In genomic region chr9:92764988-92765936, GRCh38 we compare ENCODE assay signal across 8 cellular contexts. TPM values are rescaled to one million over a fixed set of nuclear protein-coding genes. Genes with fewer than 3 reads are reported as not detected.
DNase-seq lines count a peak whose midpoint lies in the region; TF ChIP-seq lines count a peak whose summit lies in the region.

No MANE protein-coding gene starts in this region.

- peak; percentile 91 for TF ChIP-seq CTCF in fibroblast of villous mesenchyme (IDR thresholded peaks at IDR 0.05; ENCODE audit: insufficient read depth, low read depth, low read length)
- peak; percentile 99 for TF ChIP-seq CTCF in neural crest cell (conservative IDR thresholded peaks at IDR 0.05)
- peak in 5 of 7 experiments; percentile 84 to 97 (median 90) for TF ChIP-seq CTCF in stomach (IDR thresholded peaks at IDR 0.05)

- peak overlapping the region; percentile 98 to 100 (median 100) for H3K27ac ChIP-seq in stomach

- DNase-seq in GM03348 (ENCODE audit: low spot score), result peak; percentile 97
- peak; percentile 96 to 98 for DNase-seq in HAP-1 (ENCODE audit: low spot score in 2 of 2)
- peak; percentile 98 for DNase-seq in M059J (ENCODE audit: low read depth)
- peak; percentile 99 for DNase-seq in activated gamma-delta T cell (lab: John Stamatoyannopoulos, UW)
- peak; percentile 97 for DNase-seq in fibroblast of villous mesenchyme (ENCODE audit: low read depth)
- peak; percentile 90 for DNase-seq in neural crest cell (ENCODE audit: low read depth, low spot score)
- peak; percentile 98 for DNase-seq in stomach

- H3K4me1 ChIP-seq in HAP-1 (peaks cover 13% of the 10 kb centered on the region), stomach (peaks cover 35 to 75% (median 44%) of the 10 kb centered on the region in 4 donors)

- TF ChIP-seq POLR2A in Raji (IDR thresholded peaks at IDR 0.05; ENCODE audit: insufficient read depth, low read depth, low read length) (peak; percentile 90), stomach (IDR thresholded peaks at IDR 0.05) (peak in 2 of 4 donors; percentile 38 to 81)

- H3K9me3 ChIP-seq in HAP-1 (no peaks in the 10 kb centered on the region), stomach (no peaks in the 10 kb centered on the region)

- H3K4me3 ChIP-seq in HAP-1, result peak overlapping the region; percentile 96
- peak overlapping the region; percentile 67 for H3K4me3 ChIP-seq in fibroblast of villous mesenchyme (ENCODE audit: low read depth, low read length)
- peak overlapping the region; percentile 84 to 98 (median 96) for H3K4me3 ChIP-seq in stomach

- in situ Hi-C loops in HAP-1 (cut with MboI; ENCODE audit: low sequenced_read_pairs), result no loop called here

- H3K9me3 Mint-ChIP-seq in neural crest cell, result no peaks in the 10 kb centered on the region

- TF ChIP-seq EP300 in stomach (IDR thresholded peaks at IDR 0.05), result peak; percentile 7

- 1 to 2% (median 1%) methylated on average over 26 to 75 of the region's 75 CpGs for WGBS in stomach, 5 donors

- H3K36me3 ChIP-seq in HAP-1 (replicated peaks) (no peaks in the 10 kb centered on the region), stomach (no peaks in the 10 kb centered on the region)

- H3K27me3 ChIP-seq in HAP-1 (ENCODE audit: low read depth), result no peaks in the 10 kb centered on the region
- H3K27me3 ChIP-seq in stomach, result no peaks in the 10 kb centered on the region

- H3K36me3 Mint-ChIP-seq in neural crest cell (ENCODE audit: low read depth), result no peaks in the 10 kb centered on the region

- H3K4me3 Mint-ChIP-seq in neural crest cell, result peak overlapping the region; percentile 94

- H3K4me1 Mint-ChIP-seq in neural crest cell, result peaks cover 36% of the 10 kb centered on the region

- peak overlapping the region; percentile 98 for H3K27ac Mint-ChIP-seq in neural crest cell (ENCODE audit: unreplicated experiment)

- intact Hi-C loops in stomach (cut with DNase I; ENCODE audit: low total_unique reads), result no loop called here

- peaks cover 3% of the 10 kb centered on the region for H3K27me3 Mint-ChIP-seq in neural crest cell (ENCODE audit: low read depth)

RNA-seq across cellular contexts. Expression of gene BICD2, which starts 0.6 kb away (rescaled TPM):
- total RNA-seq in M059J (2014; rRNA removed; shearing (Covaris generic)), result 22.2 and 39.0 TPM in 2 replicates
- 37.4 and 40.6 TPM in 2 replicates for total RNA-seq in fibroblast of villous mesenchyme
- 41.3 and 41.5 TPM in 2 replicates for total RNA-seq in neural crest cell
- 10 to 100 TPM in 4 of 5 donors, 1 to 10 TPM in 1; 6.4 to 32.6 (median 20.4) TPM for total RNA-seq in stomach
- 10 to 100 TPM in 1 of 3 donors, 1 to 10 TPM in 2; 5.9 to 15.8 (median 6.3) TPM for polyA plus RNA-seq in stomach

Comparison
In these comparisons a context has a peak if more than half of its experiments do, and no peak if none do; other contexts are left out.
1. Peak in every context shown above with its lines: DNase-seq, H3K4me3 ChIP-seq and H3K27ac ChIP-seq.